9 cellular contexts compared by ENCODE assay signal in the genomic region with DNA sequence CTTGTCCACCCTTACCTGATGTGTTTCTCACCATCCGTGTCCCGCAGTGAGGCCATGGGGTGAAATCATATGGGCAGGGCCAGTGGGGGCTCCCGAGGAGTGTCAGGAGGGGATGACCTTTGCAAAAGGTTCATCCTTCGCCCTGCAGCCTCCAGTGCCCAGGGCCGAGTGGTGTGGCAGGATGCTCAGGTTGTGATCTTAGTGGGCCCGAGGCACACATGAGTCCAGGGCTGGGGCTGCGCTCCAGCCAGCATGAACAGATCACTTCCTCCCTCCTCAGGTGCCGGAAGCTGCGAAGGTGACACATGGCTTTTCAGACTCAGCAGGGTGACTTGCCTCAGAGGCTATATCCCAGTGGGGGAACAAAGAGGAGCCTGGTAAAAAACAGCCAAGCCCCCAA. TPM values are rescaled to one million over a fixed set of nuclear protein-coding genes. Genes with fewer than 3 reads are reported as not detected.
A peak's percentile ranks its signal among the peaks of the same experiment; 100 is the strongest.
DNase-seq lines count a peak whose midpoint lies in the region; ATAC-seq and TF ChIP-seq lines count a peak whose summit lies in the region.
"Had no signal": no experiment of that assay in that cellular context is flagged by ENCODE, and none has a peak within 500 bp of the region (broad histone marks: within the 10 kb centered on the region; RNA-seq: fewer than 3 reads in every experiment).

No MANE protein-coding gene starts in this region.

- TF ChIP-seq CTCF in CD8-positive, alpha-beta T cell (IDR thresholded peaks at IDR 0.05), result no peak
- TF ChIP-seq CTCF in HL-60 (IDR thresholded peaks at IDR 0.05; ENCODE audit: insufficient read depth, low read length), result no peak
- TF ChIP-seq CTCF in body of pancreas (IDR thresholded peaks at IDR 0.05), result no peak
- TF ChIP-seq CTCF in neutrophil (IDR thresholded peaks at IDR 0.05), result no peak
- TF ChIP-seq CTCF in tibial artery (IDR thresholded peaks at IDR 0.05), result no peak

- H3K4me1 ChIP-seq in CD8-positive, alpha-beta T cell (ENCODE audit: insufficient read depth, low read length), result peaks cover 33% of the 10 kb centered on the region
- H3K4me1 ChIP-seq in body of pancreas (peaks cover 74% of the 10 kb centered on the region), neutrophil (ENCODE audit: control insufficient read depth in 1 of 2, insufficient read depth in 1 of 2, low read depth in 1 of 2, low read length in 1 of 2) (peaks cover 67 to 74% of the 10 kb centered on the region in 2 experiments), tibial artery (peaks cover 7 to 49% (median 41%) of the 10 kb centered on the region in 4 donors)

- H3K4me3 ChIP-seq in CD8-positive, alpha-beta T cell (ENCODE audit: low read depth, low read length), result no peak overlapping the region
- H3K4me3 ChIP-seq in HL-60 (replicated peaks; ENCODE audit: insufficient read depth, low read length), result no peak overlapping the region
- H3K4me3 ChIP-seq in body of pancreas, result no peak overlapping the region
- peak overlapping the region in 1 of 2 experiments; percentile 1 for H3K4me3 ChIP-seq in neutrophil (ENCODE audit: low read depth in 1 of 2, low read length in 1 of 2)
- no peak overlapping the region for H3K4me3 ChIP-seq in tibial artery

- H3K4me3 Mint-ChIP-seq in CD8-positive, alpha-beta T cell, result no peak overlapping the region

- POLR2A ChIA-PET in CD8-positive, alpha-beta T cell (lab: Charles Lee), result interaction anchor here (1.2 to 9.4 kb wide), 3 partner anchors 12 to 53 kb away, joined by 3 to 96 read pairs (median 4); a partner anchor contains a TSS

- no peaks in the 10 kb centered on the region for H3K9me3 ChIP-seq in CD8-positive, alpha-beta T cell (ENCODE audit: low read length)
- H3K9me3 ChIP-seq in body of pancreas (no peaks in the 10 kb centered on the region), neutrophil (no peaks in the 10 kb centered on the region), tibial artery (no peaks in the 10 kb centered on the region)

- peak in 1 of 7 experiments; percentile 9 for DNase-seq in CD8-positive, alpha-beta T cell
- DNase-seq in HL-60 (ENCODE audit: low read depth in 1 of 2, low spot score in 1 of 2) (peak in 1 of 2 experiments; percentile 70), body of pancreas (peak in 1 of 4 donors; percentile 59), tibial artery (no peak), NCI-H1930 (lab: John Stamatoyannopoulos, UW) (no peak)
- DNase-seq: hippocampal formation, NCI-H524 had no signal

- peaks cover 30% of the 10 kb centered on the region for H3K36me3 Mint-ChIP-seq in CD8-positive, alpha-beta T cell

- no peaks in the 10 kb centered on the region for H3K27me3 Mint-ChIP-seq in CD8-positive, alpha-beta T cell (ENCODE audit: low read depth)

- peak overlapping the region; percentile 13 for H3K27ac Mint-ChIP-seq in CD8-positive, alpha-beta T cell

- H3K9me3 Mint-ChIP-seq in CD8-positive, alpha-beta T cell, result no peaks in the 10 kb centered on the region

- intact Hi-C loops in CD8-positive, alpha-beta T cell (cut with DNase I, micrococcal nuclease), result no loop called here
- intact Hi-C loops in body of pancreas (cut with DNase I), result no loop called here
- intact Hi-C loops in tibial artery (cut with DNase I; ENCODE audit: low total_unique reads), result no loop called here

- no peak for TF ChIP-seq POLR2A in body of pancreas (IDR thresholded peaks at IDR 0.05)

- WGBS in body of pancreas, 2 donors, result 53 to 57% methylated on average over 6 to 8 of the region's 9 CpGs

- H3K4me1 Mint-ChIP-seq in CD8-positive, alpha-beta T cell (ENCODE audit: low read depth), result peaks cover 34% of the 10 kb centered on the region

- CTCF ChIA-PET in CD8-positive, alpha-beta T cell (lab: Charles Lee), result interaction anchor here (2.1 to 14.8 kb wide), 4 partner anchors 11 to 65 kb away, joined by 7 to 152 read pairs (median 26); a partner anchor contains a TSS

- no peaks in the 10 kb centered on the region for H3K36me3 ChIP-seq in CD8-positive, alpha-beta T cell (ENCODE audit: insufficient read depth, low read length)
- H3K36me3 ChIP-seq in body of pancreas (replicated peaks in 1 of 2; ENCODE audit: insufficient read depth in 1 of 2, low read depth in 2 of 2), result no peaks in the 10 kb centered on the region
- H3K36me3 ChIP-seq in neutrophil, result no peaks in the 10 kb centered on the region
- peaks cover 6 to 31% (median 16%) of the 10 kb centered on the region in 3 donors for H3K36me3 ChIP-seq in tibial artery

- H3K27me3 ChIP-seq in CD8-positive, alpha-beta T cell (ENCODE audit: insufficient read depth, low read length), result no peaks in the 10 kb centered on the region
- H3K27me3 ChIP-seq in HL-60 (ENCODE audit: insufficient read depth, poor library complexity, severe bottlenecking) (no peaks in the 10 kb centered on the region), body of pancreas (no peaks in the 10 kb centered on the region), neutrophil (peaks cover 24% of the 10 kb centered on the region), tibial artery (no peaks in the 10 kb centered on the region)

- no peak overlapping the region for H3K27ac ChIP-seq in CD8-positive, alpha-beta T cell (ENCODE audit: low read depth, low read length)
- H3K27ac ChIP-seq in HL-60 (replicated peaks) (peak overlapping the region; percentile 97), body of pancreas (peak overlapping the region; percentile 84 to 100 (median 98)), neutrophil (peak overlapping the region; percentile 96), tibial artery (no peak overlapping the region)

- no peak for ATAC-seq in CD8-positive, alpha-beta T cell
- no peak for ATAC-seq in body of pancreas
- ATAC-seq in GM21381 (IDR thresholded peaks at IDR 0.05; ENCODE audit: unreplicated experiment), result no peak

RNA-seq across cellular contexts. Expression of a gene that starts 2.8 kb away (rescaled TPM):
- 10 to 100 TPM; 19.4 TPM for total RNA-seq in CD8-positive, alpha-beta T cell
- 10 to 100 TPM; 42.0 to 92.6 TPM for total RNA-seq in body of pancreas

RNA-seq across cellular contexts. Expression of a gene that starts 3.7 kb away (rescaled TPM):
- total RNA-seq in CD8-positive, alpha-beta T cell, result 10 to 100 TPM; 33.6 to 40.0 TPM
- total RNA-seq in body of pancreas, result 100 to 1,000 TPM in 1 of 2 donors, 10 to 100 TPM in 1; 32.4 to 108 TPM

RNA-seq across cellular contexts. Expression of a gene that starts 7.7 kb away (rescaled TPM):
- total RNA-seq in CD8-positive, alpha-beta T cell, result 10 to 100 TPM; 33.2 to 36.3 TPM
- total RNA-seq in body of pancreas, result 10 to 100 TPM; 23.6 to 56.7 TPM

RNA-seq across cellular contexts. Expression of a gene that starts 8.7 kb away (rescaled TPM):
- 10 to 100 TPM; 25.7 to 30.8 TPM for total RNA-seq in CD8-positive, alpha-beta T cell
- 100 to 1,000 TPM in 1 of 2 donors, 10 to 100 TPM in 1; 87.7 to 112 TPM for total RNA-seq in body of pancreas

RNA-seq across cellular contexts. Expression of a gene that starts 12.0 kb away (rescaled TPM):
- 10 to 100 TPM; 20.1 to 23.6 TPM for total RNA-seq in CD8-positive, alpha-beta T cell
- 10 to 100 TPM; 45.9 to 73.5 TPM for total RNA-seq in body of pancreas

Comparison
In these comparisons a context has a peak if more than half of its experiments do, and no peak if none do; other contexts are left out.
1. H3K27ac ChIP-seq: peak in HL-60 (single experiment), body of pancreas (4 of 4) and neutrophil (single experiment); none in CD8-positive, alpha-beta T cell (single experiment) and tibial artery (0 of 2).